16 cellular contexts compared by ENCODE assay signal in genomic region chr13:113404723-113405471, GRCh38. TPM values are rescaled to one million over a fixed set of nuclear protein-coding genes. Genes with fewer than 3 reads are reported as not detected.
A peak's percentile ranks its signal among the peaks of the same experiment; 100 is the strongest.
DNase-seq lines count a peak whose midpoint lies in the region; ATAC-seq and TF ChIP-seq lines count a peak whose summit lies in the region.
"Had no signal": no experiment of that assay in that cellular context is flagged by ENCODE, and none has a peak within 500 bp of the region (broad histone marks: within the 10 kb centered on the region; RNA-seq: fewer than 3 reads in every experiment).

No MANE protein-coding gene starts in this region.

- no peaks in the 10 kb centered on the region for H3K36me3 ChIP-seq in BLaER1
- H3K36me3 ChIP-seq in GM23338 (ENCODE audit: insufficient read depth): no peaks in the 10 kb centered on the region
- no peaks in the 10 kb centered on the region for H3K36me3 ChIP-seq in Peyer's patch
- no peaks in the 10 kb centered on the region for H3K36me3 ChIP-seq in right lobe of liver
- no peaks in the 10 kb centered on the region for H3K36me3 ChIP-seq in ovary
- H3K36me3 ChIP-seq: BE2C had no signal

- H3K9me3 Mint-ChIP-seq in GM23338: no peaks in the 10 kb centered on the region
- H3K9me3 Mint-ChIP-seq: brain, mesothelial cell of epicardium had no signal

- H3K27ac Mint-ChIP-seq in GM23338: no peak overlapping the region
- H3K27ac Mint-ChIP-seq: brain, mesothelial cell of epicardium had no signal

- H3K4me3 Mint-ChIP-seq in GM23338: no peak overlapping the region
- H3K4me3 Mint-ChIP-seq: brain, mesothelial cell of epicardium had no signal

- H4K20me1 ChIP-seq in BLaER1: no peaks in the 10 kb centered on the region
- no peaks in the 10 kb centered on the region for H4K20me1 ChIP-seq in GM23338 (replicated peaks; ENCODE audit: insufficient read depth)

- H3K9me3 ChIP-seq in BLaER1 (peaks cover 3% of the 10 kb centered on the region; the same call in 1 of the 2 replicates), Peyer's patch (peaks cover 0 to 11% (median 0%) of the 10 kb centered on the region in 4 donors), right lobe of liver (no peaks in the 10 kb centered on the region), ovary (no peaks in the 10 kb centered on the region)
- H3K9me3 ChIP-seq: BE2C had no signal

- H3F3A ChIP-seq in GM23338 (replicated peaks; ENCODE audit: low read depth): no peaks in the 10 kb centered on the region

- 0 out of 3 replicates have a peak, but pooled peaks cover 3% of the 10 kb centered on the region for H3K4me1 Mint-ChIP-seq in GM23338
- H3K4me1 Mint-ChIP-seq: mesothelial cell of epicardium had no signal

- H3K4me2 ChIP-seq in BLaER1: peak overlapping the region; percentile 99
- H3K4me2 ChIP-seq in GM23338: no peak overlapping the region

- ATAC-seq in GM23338: peak; percentile 15
- ATAC-seq in right lobe of liver: no peak
- no peak for ATAC-seq in GM21529 (IDR thresholded peaks at IDR 0.05; ENCODE audit: unreplicated experiment)

- 82% methylated on average over 8 of the region's 34 CpGs for WGBS in right lobe of liver (ENCODE audit: insufficient coverage, low coverage, low lambda C conversion rate, missing lambda C conversion rate)
- 75 to 82% (median 76%) methylated on average over 28 to 34 of the region's 34 CpGs for WGBS in ovary, 3 donors

- TF ChIP-seq EP300 in ovary (IDR thresholded peaks at IDR 0.05): no peak

- H3K4me3 ChIP-seq in BLaER1 (peak overlapping the region; percentile 68), GM23338 (no peak overlapping the region), Peyer's patch (no peak overlapping the region), right lobe of liver (no peak overlapping the region), ovary (no peak overlapping the region)

- H3K9me2 ChIP-seq in GM23338 (ENCODE audit: insufficient read depth): no peaks in the 10 kb centered on the region

- H2AFZ ChIP-seq in GM23338: peak overlapping the region; percentile 56; the same call in 1 of the 2 replicates

- H3K36me3 Mint-ChIP-seq in GM23338 (ENCODE audit: low read depth): no peaks in the 10 kb centered on the region
- H3K36me3 Mint-ChIP-seq: brain, mesothelial cell of epicardium had no signal

- no peak for TF ChIP-seq CTCF in GM23338 (conservative IDR thresholded peaks at IDR 0.05; ENCODE audit: low read depth in 2 of 2)
- TF ChIP-seq CTCF in Peyer's patch (IDR thresholded peaks at IDR 0.05): no peak
- no peak for TF ChIP-seq CTCF in right lobe of liver (IDR thresholded peaks at IDR 0.05)
- TF ChIP-seq CTCF in ovary (IDR thresholded peaks at IDR 0.05): no peak

- peaks cover 20% of the 10 kb centered on the region for H3K27me3 Mint-ChIP-seq in GM23338 (ENCODE audit: insufficient read depth, low read depth, poor library complexity)

- DNase-seq in GM23338 (ENCODE audit: low spot score): no peak
- peak in 2 of 3 donors; percentile 24 to 27 for DNase-seq in Peyer's patch
- peak in 2 of 3 donors; percentile 41 to 49 for DNase-seq in right lobe of liver
- no peak for DNase-seq in HEK293T (ENCODE audit: extremely low spot score)
- DNase-seq in ovary: no peak
- DNase-seq: activated CD8-positive, alpha-beta memory T cell treated with anti-CD3 and anti-CD28 coated beads for 24 hours; BE2C; DND-41; effector CD8-positive, alpha-beta T cell; NCI-H2029 treated with DMSO at 0.1 percent for 48 hours; occipital lobe had no signal

- no peaks in the 10 kb centered on the region for H3K79me2 ChIP-seq in GM23338 (replicated peaks; ENCODE audit: insufficient read depth)

- CTCF ChIA-PET in HEK293T (lab: Yijun Ruan, JAX): no interaction called here

- H3K9ac ChIP-seq in BLaER1: peak overlapping the region; percentile 87

- H3K4me1 ChIP-seq in BLaER1: peaks cover 98% of the 10 kb centered on the region
- no peaks in the 10 kb centered on the region for H3K4me1 ChIP-seq in GM23338 (ENCODE audit: insufficient read depth)
- H3K4me1 ChIP-seq in Peyer's patch: peaks cover 0 to 6% (median 0%) of the 10 kb centered on the region in 4 donors
- no peaks in the 10 kb centered on the region for H3K4me1 ChIP-seq in right lobe of liver
- no peaks in the 10 kb centered on the region for H3K4me1 ChIP-seq in ovary (ENCODE audit: insufficient read depth)
- H3K4me1 ChIP-seq: BE2C had no signal

- intact Hi-C loops in right lobe of liver (cut with DNase I): no loop called here
- intact Hi-C loops in ovary (cut with DNase I): loop anchor here in 1 of 4 donors (10.0 kb wide), 1 partner anchor 460 kb away; no protein-coding TSS in a partner anchor

- TF ChIP-seq POLR2A in Peyer's patch (IDR thresholded peaks at IDR 0.05) (no peak), right lobe of liver (IDR thresholded peaks at IDR 0.05) (no peak), ovary (IDR thresholded peaks at IDR 0.05) (no peak)

- H3K27me3 ChIP-seq in BLaER1: no peaks in the 10 kb centered on the region
- no peaks in the 10 kb centered on the region for H3K27me3 ChIP-seq in GM23338 (ENCODE audit: insufficient read depth)
- no peaks in the 10 kb centered on the region for H3K27me3 ChIP-seq in Peyer's patch
- no peaks in the 10 kb centered on the region for H3K27me3 ChIP-seq in right lobe of liver
- no peaks in the 10 kb centered on the region for H3K27me3 ChIP-seq in ovary
- H3K27me3 ChIP-seq: BE2C had no signal

- peak overlapping the region; percentile 96 for H3K27ac ChIP-seq in BLaER1
- H3K27ac ChIP-seq in GM23338 (ENCODE audit: low read depth): no peak overlapping the region
- H3K27ac ChIP-seq in Peyer's patch: no peak overlapping the region
- H3K27ac ChIP-seq in right lobe of liver: no peak overlapping the region
- no peak overlapping the region for H3K27ac ChIP-seq in ovary
- H3K27ac ChIP-seq: HL-60 had no signal

- POLR2A ChIA-PET in HEK293T (lab: Yijun Ruan, JAX): no interaction called here

TF ChIP-seq in GM23338, 12 proteins besides CTCF, POLR2A, EP300 and RAD21 (continues in another document):
- TF ChIP-seq ZNF331 (CRISPR knock-in tag; IDR thresholded peaks at IDR 0.05; ENCODE audit: low read depth): no peak
- TF ChIP-seq POLR2AphosphoS5 (IDR thresholded peaks at IDR 0.05; ENCODE audit: low read depth): no peak

TF ChIP-seq in HEK293T, 16 proteins besides CTCF, POLR2A, EP300 and RAD21:
- TF ChIP-seq BHLHE40 (IDR thresholded peaks at IDR 0.05; ENCODE audit: borderline replicate concordance) (no peak), CTBP1 (IDR thresholded peaks at IDR 0.05; ENCODE audit: borderline replicate concordance) (no peak), ELF4 (IDR thresholded peaks at IDR 0.05) (no peak), FOXM1 (IDR thresholded peaks at IDR 0.05; ENCODE audit: borderline replicate concordance) (no peak), TARDBP (IDR thresholded peaks at IDR 0.05) (no peak), L3MBTL2 (conservative IDR thresholded peaks at IDR 0.05) (no peak), NFRKB (IDR thresholded peaks at IDR 0.05) (no peak), HDGF (IDR thresholded peaks at IDR 0.05; ENCODE audit: borderline replicate concordance) (no peak), FOXA1 (IDR thresholded peaks at IDR 0.05) (no peak), ARNT (IDR thresholded peaks at IDR 0.05) (no peak), LEF1 (IDR thresholded peaks at IDR 0.05; ENCODE audit: borderline replicate concordance) (no peak), PKNOX1 (IDR thresholded peaks at IDR 0.05) (no peak), ZNF384 (IDR thresholded peaks at IDR 0.05) (no peak), SP1 (IDR thresholded peaks at IDR 0.05) (no peak), SUZ12 (IDR thresholded peaks at IDR 0.05) (no peak), FOXK2 (IDR thresholded peaks at IDR 0.05) (no peak)
TF ChIP-seq in HEK293T: peak in this region for 0.

RNA-seq across cellular contexts. Expression of gene GRTP1, which starts 41.0 kb away (rescaled TPM):
- 33.9 and 56.2 TPM in 2 replicates for total RNA-seq in GM23338 (2014; rRNA removed; shearing (Covaris generic))
- polyA plus RNA-seq in GM23338 (2016; fragmentation: Nextera tagmentation; extraction: Ambion mirVana) (55.7 and 61.8 TPM in 2 replicates), ovary (10 to 100 TPM in 1 of 2 donors, 1 to 10 TPM in 1; 3.0 to 11.1 TPM)
- total RNA-seq in Peyer's patch (100 to 1,000 TPM in 2 of 4 donors, 10 to 100 TPM in 2; 36.3 to 156 (median 97.9) TPM), right lobe of liver (10 to 100 TPM; 18.5 to 41.3 (median 30.8) TPM), ovary (10 to 100 TPM in 6 of 7 donors, 1 to 10 TPM in 1; 7.1 to 14.8 (median 12.2) TPM)

RNA-seq across cellular contexts. Expression of gene ADPRHL1, which starts 48.4 kb away (rescaled TPM):
- 0.80 and 1.3 TPM in 2 replicates for total RNA-seq in GM23338 (2014; rRNA removed; shearing (Covaris generic))
- 0.96 and 1.0 TPM in 2 replicates for polyA plus RNA-seq in GM23338 (2016; fragmentation: Nextera tagmentation; extraction: Ambion mirVana)
- total RNA-seq in Peyer's patch: 10 to 100 TPM in 1 of 4 donors, 1 to 10 TPM in 2, not detected in 1; 3.9 to 15.2 (median 5.8) TPM
- total RNA-seq in right lobe of liver: 1 to 10 TPM in 4 of 6 experiments, under 1 TPM in 2; 0.37 to 1.7 (median 1.1) TPM
- total RNA-seq in ovary: 1 to 10 TPM; 1.6 to 5.0 (median 1.9) TPM
- polyA plus RNA-seq in ovary: 1 to 10 TPM; 2.2 to 2.3 TPM

Comparison
In these comparisons a context has a peak if more than half of its experiments do, and no peak if none do; other contexts are left out.
1. DNase-seq: peak in Peyer's patch (2 of 3) and right lobe of liver (2 of 3); none in GM23338 (single experiment), HEK293T (single experiment) and ovary (0 of 5).